Comparison of ENCODE assay signal across 8 cellular contexts in genomic region chr12:130775953-130776856, GRCh38.
DNase-seq lines count a peak whose midpoint lies in the region; ATAC-seq and TF ChIP-seq lines count a peak whose summit lies in the region.

No MANE protein-coding gene starts in this region.

- ATAC-seq in GM18519 (IDR thresholded peaks at IDR 0.05; ENCODE audit: low FRiP score, unreplicated experiment) = peak; percentile 40
- no peak for ATAC-seq in GM18498 (IDR thresholded peaks at IDR 0.05; ENCODE audit: unreplicated experiment)

- DNase-seq in LoVo (ENCODE audit: low spot score) (peak; percentile 45), activated T-cell treated with anti-CD3 and anti-CD28 coated beads for 24 hours (ENCODE audit: low read depth) (peak; percentile 62), epithelial cell of esophagus (ENCODE audit: low read depth) (peak; percentile 83), mucosa of gallbladder (ENCODE audit: low spot score) (peak; percentile 44)
- DNase-seq in stimulated activated CD8-positive, alpha-beta memory T cell treated with anti-CD3 and anti-CD28 coated beads, Interleukin-4, amount 100 ng/mL, for 24 hours (ENCODE audit: low read depth) = peak; percentile 60
- no peak for DNase-seq in effector CD8-positive, alpha-beta T cell (lab: John Stamatoyannopoulos, UW)

- TF ChIP-seq CTCF in epithelial cell of esophagus (IDR thresholded peaks at IDR 0.05; ENCODE audit: insufficient read depth, low read depth, low read length, missing control alignments) = no peak

- H3K4me3 ChIP-seq in epithelial cell of esophagus (ENCODE audit: low read length) = no peak overlapping the region
